In genomic region chr17:27367121-27367981, GRCh38 we compare ENCODE assay signal across 1 cellular context.
A peak's percentile ranks its signal among the peaks of the same experiment; 100 is the strongest.
TF ChIP-seq lines count a peak whose summit lies in the region.

No MANE protein-coding gene starts in this region.

TF ChIP-seq in K562, 482 proteins besides CTCF, POLR2A, EP300 and RAD21 (continued from another document):
- TF ChIP-seq STAT6 (CRISPR knock-in tag; IDR thresholded peaks at IDR 0.05), result no peak
- TF ChIP-seq DMBX1 (CRISPR knock-in tag; IDR thresholded peaks at IDR 0.05; ENCODE audit: borderline replicate concordance), result 0 out of 2 replicates have a peak, but pooled peaks have one; percentile 11
- TF ChIP-seq ZNF561 (CRISPR knock-in tag; conservative IDR thresholded peaks at IDR 0.05), result no peak
- TF ChIP-seq PTTG1 (tag; IDR thresholded peaks at IDR 0.05; ENCODE audit: low read depth), result no peak
- TF ChIP-seq PHF20 (IDR thresholded peaks at IDR 0.05; ENCODE audit: partially characterized antibody), result no peak
- TF ChIP-seq TAF7 (tag; IDR thresholded peaks at IDR 0.05), result no peak
- TF ChIP-seq C11orf30 (IDR thresholded peaks at IDR 0.05; ENCODE audit: low read depth), result peak; percentile 78
- no peak for TF ChIP-seq HINFP (tag; conservative IDR thresholded peaks at IDR 0.05; ENCODE audit: low read depth)
- no peak for TF ChIP-seq SREBF2 (CRISPR knock-in tag; IDR thresholded peaks at IDR 0.05)
- TF ChIP-seq NR4A1 (CRISPR knock-in tag; IDR thresholded peaks at IDR 0.05), result no peak
- no peak for TF ChIP-seq NR4A1 (tag; IDR thresholded peaks at IDR 0.05)
- TF ChIP-seq ATF3 (IDR thresholded peaks at IDR 0.05), result no peak
- no peak for TF ChIP-seq ATF3 (CRISPR knock-in tag; conservative IDR thresholded peaks at IDR 0.05)
- no peak for TF ChIP-seq MITF (IDR thresholded peaks at IDR 0.05)
- no peak for TF ChIP-seq SMARCA4 (IDR thresholded peaks at IDR 0.05)
- TF ChIP-seq ZNF143 (CRISPR knock-in tag; IDR thresholded peaks at IDR 0.05), result no peak
- TF ChIP-seq ZNF609 (CRISPR knock-in tag; IDR thresholded peaks at IDR 0.05; ENCODE audit: borderline replicate concordance), result no peak
- TF ChIP-seq GATAD2A (IDR thresholded peaks at IDR 0.05), result no peak
- no peak for TF ChIP-seq ZNF583 (CRISPR knock-in tag; IDR thresholded peaks at IDR 0.05)
- no peak for TF ChIP-seq MED1 (CRISPR knock-in tag; IDR thresholded peaks at IDR 0.05; ENCODE audit: borderline replicate concordance)
- no peak for TF ChIP-seq MXD1 (CRISPR knock-in tag; IDR thresholded peaks at IDR 0.05; ENCODE audit: borderline replicate concordance, poor library complexity, severe bottlenecking)
- TF ChIP-seq ZNF316 (IDR thresholded peaks at IDR 0.05), result peak; percentile 79
- no peak for TF ChIP-seq XRCC4 (IDR thresholded peaks at IDR 0.05; ENCODE audit: extremely low read depth, insufficient read depth, insufficient read length)
- no peak for TF ChIP-seq MECOM (CRISPR knock-in tag; IDR thresholded peaks at IDR 0.05)
- no peak for TF ChIP-seq SRSF7 (optimal IDR thresholded peaks at IDR 0.05; ENCODE audit: low read depth, low read length)
- no peak for TF ChIP-seq GTF2E2 (tag; IDR thresholded peaks at IDR 0.05)
- TF ChIP-seq MBD2 (IDR thresholded peaks at IDR 0.05; ENCODE audit: borderline replicate concordance, low read depth), result no peak
- no peak for TF ChIP-seq MLLT1 (IDR thresholded peaks at IDR 0.05)
- no peak for TF ChIP-seq PRDM10 (IDR thresholded peaks at IDR 0.05; ENCODE audit: partially characterized antibody)
